13 cellular contexts compared by ENCODE assay signal in genomic region chrX:154239982-154240508, GRCh38. TPM values are rescaled to one million over a fixed set of nuclear protein-coding genes. Genes with fewer than 3 reads are reported as not detected.
"Had no signal": no experiment of that assay in that cellular context is flagged by ENCODE, and none has a peak within 500 bp of the region (broad histone marks: within the 10 kb centered on the region; RNA-seq: fewer than 3 reads in every experiment).

No MANE protein-coding gene starts in this region.

RNA-seq across cellular contexts. Expression of gene OPN1MW3, which starts 17.3 kb away (rescaled TPM):
- total RNA-seq: activated CD4-positive, alpha-beta memory T cell treated with anti-CD3 and anti-CD28 coated beads, Interleukin-2, amount 10 ng/mL, durations not matched to agents 7 days and 5 days; activated naive CD4-positive, alpha-beta T cell treated with anti-CD3 and anti-CD28 coated beads for 36 hours; activated naive CD4-positive, alpha-beta T cell treated with anti-CD3 and anti-CD28 coated beads, Interleukin-2, amount 50 U/mL, for 72 hours; adrenal gland; astrocyte; body of pancreas; breast epithelium; cardiac septum; M059J; PC-3; RPMI7951; SJCRH30; T-helper 1 cell treated with Interleukin-12 subunit alpha and Interleukin-12 subunit beta and Interleukin-4 antibody, amounts not matched to agents 30 ng/mL and 1 ng/mL, for 36 hours had no signal
- polyA plus RNA-seq: adrenal gland had no signal

RNA-seq across cellular contexts. Expression of gene OPN1MW2, which starts 20.5 kb away (rescaled TPM):
- total RNA-seq: activated CD4-positive, alpha-beta memory T cell treated with anti-CD3 and anti-CD28 coated beads, Interleukin-2, amount 10 ng/mL, durations not matched to agents 7 days and 5 days; activated naive CD4-positive, alpha-beta T cell treated with anti-CD3 and anti-CD28 coated beads for 36 hours; activated naive CD4-positive, alpha-beta T cell treated with anti-CD3 and anti-CD28 coated beads, Interleukin-2, amount 50 U/mL, for 72 hours; adrenal gland; astrocyte; body of pancreas; breast epithelium; cardiac septum; M059J; PC-3; RPMI7951; SJCRH30; T-helper 1 cell treated with Interleukin-12 subunit alpha and Interleukin-12 subunit beta and Interleukin-4 antibody, amounts not matched to agents 30 ng/mL and 1 ng/mL, for 36 hours had no signal
- polyA plus RNA-seq: adrenal gland had no signal

RNA-seq across cellular contexts. Expression of gene TEX28, which starts 54.9 kb away (rescaled TPM):
- total RNA-seq: activated CD4-positive, alpha-beta memory T cell treated with anti-CD3 and anti-CD28 coated beads, Interleukin-2, amount 10 ng/mL, durations not matched to agents 7 days and 5 days; activated naive CD4-positive, alpha-beta T cell treated with anti-CD3 and anti-CD28 coated beads for 36 hours; activated naive CD4-positive, alpha-beta T cell treated with anti-CD3 and anti-CD28 coated beads, Interleukin-2, amount 50 U/mL, for 72 hours; astrocyte; body of pancreas; breast epithelium; cardiac septum; M059J; RPMI7951; SJCRH30; T-helper 1 cell treated with Interleukin-12 subunit alpha and Interleukin-12 subunit beta and Interleukin-4 antibody, amounts not matched to agents 30 ng/mL and 1 ng/mL, for 36 hours had no signal

RNA-seq across cellular contexts. Expression of gene TKTL1, which starts 55.5 kb away (rescaled TPM):
- total RNA-seq: activated naive CD4-positive, alpha-beta T cell treated with anti-CD3 and anti-CD28 coated beads for 36 hours; astrocyte; body of pancreas; PC-3; RPMI7951 had no signal

RNA-seq across cellular contexts. Expression of gene OPN1MW, which starts 57.6 kb away (rescaled TPM):
- total RNA-seq: activated CD4-positive, alpha-beta memory T cell treated with anti-CD3 and anti-CD28 coated beads, Interleukin-2, amount 10 ng/mL, durations not matched to agents 7 days and 5 days; activated naive CD4-positive, alpha-beta T cell treated with anti-CD3 and anti-CD28 coated beads for 36 hours; activated naive CD4-positive, alpha-beta T cell treated with anti-CD3 and anti-CD28 coated beads, Interleukin-2, amount 50 U/mL, for 72 hours; adrenal gland; astrocyte; body of pancreas; breast epithelium; cardiac septum; M059J; PC-3; RPMI7951; SJCRH30; T-helper 1 cell treated with Interleukin-12 subunit alpha and Interleukin-12 subunit beta and Interleukin-4 antibody, amounts not matched to agents 30 ng/mL and 1 ng/mL, for 36 hours had no signal
- polyA plus RNA-seq: adrenal gland had no signal
